Comparison of ENCODE assay signal across 33 cellular contexts in the genomic region with DNA sequence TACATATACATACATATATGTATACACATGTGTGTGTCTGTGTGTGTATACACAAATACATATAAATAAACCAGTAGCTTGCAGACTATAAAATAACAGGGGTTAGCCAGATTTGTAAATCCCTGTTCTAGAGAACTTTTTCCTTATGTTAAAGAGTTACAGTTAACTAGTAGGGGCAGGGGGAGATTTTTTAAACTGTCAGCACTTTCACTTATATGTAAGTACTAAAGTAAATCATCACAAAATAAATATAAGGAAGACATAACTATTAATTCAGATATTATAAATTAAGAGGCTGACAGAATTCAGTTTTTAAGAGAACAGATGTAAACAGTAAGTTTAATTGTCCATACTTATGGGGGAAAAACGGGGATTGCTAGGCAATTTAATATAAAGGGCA.
"Had no signal": no experiment of that assay in that cellular context is flagged by ENCODE, and none has a peak within 500 bp of the region (broad histone marks: within the 10 kb centered on the region; RNA-seq: fewer than 3 reads in every experiment).

No MANE protein-coding gene starts in this region.

- H3K4me1 ChIP-seq: breast epithelium had no signal

- H3K9me3 ChIP-seq: body of pancreas, breast epithelium had no signal

- H3K4me3 ChIP-seq: adrenal gland, body of pancreas, breast epithelium had no signal

- H3K27ac ChIP-seq: adrenal gland, body of pancreas, brain microvascular endothelial cell, breast epithelium, VCaP had no signal

- H3K27me3 ChIP-seq: adrenal gland, body of pancreas, brain microvascular endothelial cell, breast epithelium had no signal

- DNase-seq: activated B cell treated with CpG ODN at 0.5 μM for 24 hours; activated CD4-positive, alpha-beta memory T cell treated with anti-CD3 and anti-CD28 coated beads for 36 hours; activated CD4-positive, alpha-beta T cell treated with anti-CD3 and anti-CD28 coated beads for 4 hours; activated CD4-positive, alpha-beta T cell treated with anti-CD3 and anti-CD28 coated beads, Interleukin-2, amount 10 ng/mL, durations not matched to agents 24 days and 14 days; activated CD4-positive, alpha-beta T cell treated with anti-CD3 and anti-CD28 coated beads, Interleukin-2, amount 50 U/mL, for 1 hour; activated CD4-positive, alpha-beta T cell treated with anti-CD3 and anti-CD28 coated beads, Interleukin-2, amount 50 U/mL, for 4 hours; activated CD4-positive, CD25-positive, alpha-beta regulatory T cell treated with anti-CD3 and anti-CD28 coated beads, Interleukin-2, amount 50 U/mL, for 72 hours; activated CD8-positive, alpha-beta memory T cell treated with anti-CD3 and anti-CD28 coated beads, Interleukin-2, amount 50 U/mL, for 4 hours; activated CD8-positive, alpha-beta T cell treated with anti-CD3 and anti-CD28 coated beads for 36 hours; activated effector memory CD4-positive, alpha-beta T cell treated with anti-CD3 and anti-CD28 coated beads, Interleukin-2, amount 50 U/mL, for 16 hours; activated gamma-delta T cell treated with Interleukin-2 at 50 U/mL for 16 hours; activated naive CD4-positive, alpha-beta T cell; activated naive CD4-positive, alpha-beta T cell treated with anti-CD3 and anti-CD28 coated beads for 36 hours; activated naive CD4-positive, alpha-beta T cell treated with anti-CD3 and anti-CD28 coated beads, Interleukin-2, amount 50 U/mL, for 16 hours; activated naive CD8-positive, alpha-beta T cell treated with anti-CD3 and anti-CD28 coated beads for 36 hours; activated T-cell treated with anti-CD3 and anti-CD28 coated beads for 4 hours; activated T-cell treated with anti-CD3 and anti-CD28 coated beads, Interleukin-2, amount 50 U/mL, for 1 hour; activated T-cell treated with anti-CD3 and anti-CD28 coated beads, Interleukin-2, amount 50 U/mL, for 4 hours; activated T-cell treated with anti-CD3 and anti-CD28 coated beads, Interleukin-2, amount 50 U/mL, for 72 hours; adrenal gland; amniotic stem cell; aorta; body of pancreas; brain microvascular endothelial cell; central memory CD4-positive, alpha-beta T cell; T-helper 2 cell; T-helper 9 cell had no signal

- H3K36me3 ChIP-seq: adrenal gland, brain microvascular endothelial cell, breast epithelium had no signal

- ATAC-seq: activated CD8-positive, alpha-beta T cell treated with anti-CD3 and anti-CD28 coated beads for 36 hours; activated naive CD4-positive, alpha-beta T cell treated with anti-CD3 and anti-CD28 coated beads, Interleukin-2, amount 50 U/mL, for 72 hours; activated T-cell treated with anti-CD3 and anti-CD28 coated beads, Interleukin-2, amount 50 U/mL, for 4 hours; activated T-cell treated with anti-CD3 and anti-CD28 coated beads, Interleukin-2, amount 50 U/mL, for 72 hours; activated T-helper 17 cell treated with anti-CD3 and anti-CD28 coated beads, Interleukin-2, amount 50 U/mL, for 72 hours; body of pancreas had no signal

- FAIRE-seq: astrocyte, TTC549 had no signal
